In the genomic region with DNA sequence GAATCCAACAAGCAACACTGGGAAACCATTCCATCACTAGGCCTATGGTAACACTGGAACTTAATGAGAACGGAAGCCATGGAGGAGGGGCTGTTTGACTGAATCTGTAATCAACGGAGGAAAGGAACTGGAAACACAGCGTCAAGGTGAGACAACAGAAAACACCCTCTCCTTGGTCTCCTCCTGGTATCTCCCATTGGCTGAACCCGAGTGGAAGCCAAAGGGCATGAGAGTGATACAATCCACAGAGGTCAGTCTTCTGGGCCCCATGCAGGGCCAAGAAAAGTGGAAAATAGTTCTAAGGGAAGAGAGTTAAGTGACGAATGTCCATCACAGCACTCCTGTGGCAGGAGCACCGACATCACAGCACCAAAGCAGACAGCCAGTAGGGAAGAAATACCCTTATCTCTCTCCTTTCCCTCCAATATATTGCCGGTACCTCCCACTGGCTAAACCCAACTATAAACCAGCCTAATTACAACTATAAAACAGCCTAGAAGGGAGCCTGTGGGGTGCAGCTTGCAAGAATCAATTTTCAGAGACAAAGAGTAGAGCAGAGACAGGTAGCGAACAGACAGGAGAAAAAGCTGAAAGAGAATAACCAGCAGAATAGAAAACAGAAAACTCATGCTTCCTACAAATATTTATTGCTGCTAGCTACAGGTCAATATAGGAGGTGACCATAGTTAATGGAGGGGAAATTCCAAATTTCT, we compare ENCODE assay signal across 2 cellular contexts.
TF ChIP-seq lines count a peak whose summit lies in the region.

No MANE protein-coding gene starts in this region.

TF ChIP-seq in GM23338, 12 proteins besides CTCF, POLR2A, EP300 and RAD21:
- TF ChIP-seq, protein P1, sequence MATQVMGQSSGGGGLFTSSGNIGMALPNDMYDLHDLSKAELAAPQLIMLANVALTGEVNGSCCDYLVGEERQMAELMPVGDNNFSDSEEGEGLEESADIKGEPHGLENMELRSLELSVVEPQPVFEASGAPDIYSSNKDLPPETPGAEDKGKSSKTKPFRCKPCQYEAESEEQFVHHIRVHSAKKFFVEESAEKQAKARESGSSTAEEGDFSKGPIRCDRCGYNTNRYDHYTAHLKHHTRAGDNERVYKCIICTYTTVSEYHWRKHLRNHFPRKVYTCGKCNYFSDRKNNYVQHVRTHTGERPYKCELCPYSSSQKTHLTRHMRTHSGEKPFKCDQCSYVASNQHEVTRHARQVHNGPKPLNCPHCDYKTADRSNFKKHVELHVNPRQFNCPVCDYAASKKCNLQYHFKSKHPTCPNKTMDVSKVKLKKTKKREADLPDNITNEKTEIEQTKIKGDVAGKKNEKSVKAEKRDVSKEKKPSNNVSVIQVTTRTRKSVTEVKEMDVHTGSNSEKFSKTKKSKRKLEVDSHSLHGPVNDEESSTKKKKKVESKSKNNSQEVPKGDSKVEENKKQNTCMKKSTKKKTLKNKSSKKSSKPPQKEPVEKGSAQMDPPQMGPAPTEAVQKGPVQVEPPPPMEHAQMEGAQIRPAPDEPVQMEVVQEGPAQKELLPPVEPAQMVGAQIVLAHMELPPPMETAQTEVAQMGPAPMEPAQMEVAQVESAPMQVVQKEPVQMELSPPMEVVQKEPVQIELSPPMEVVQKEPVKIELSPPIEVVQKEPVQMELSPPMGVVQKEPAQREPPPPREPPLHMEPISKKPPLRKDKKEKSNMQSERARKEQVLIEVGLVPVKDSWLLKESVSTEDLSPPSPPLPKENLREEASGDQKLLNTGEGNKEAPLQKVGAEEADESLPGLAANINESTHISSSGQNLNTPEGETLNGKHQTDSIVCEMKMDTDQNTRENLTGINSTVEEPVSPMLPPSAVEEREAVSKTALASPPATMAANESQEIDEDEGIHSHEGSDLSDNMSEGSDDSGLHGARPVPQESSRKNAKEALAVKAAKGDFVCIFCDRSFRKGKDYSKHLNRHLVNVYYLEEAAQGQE (IDR thresholded peaks at IDR 0.05; ENCODE audit: unreplicated experiment) = no peak
- no peak for TF ChIP-seq JUNB (IDR thresholded peaks at IDR 0.05; ENCODE audit: unreplicated experiment)

TF ChIP-seq in endothelial cell of umbilical vein, 7 proteins besides CTCF, POLR2A, EP300 and RAD21:
- TF ChIP-seq JUN (IDR thresholded peaks at IDR 0.05; ENCODE audit: borderline replicate concordance, insufficient read depth, insufficient read length, low read depth) (no peak), MYC (IDR thresholded peaks at IDR 0.05; ENCODE audit: low read depth, low read length) (no peak), FOS (IDR thresholded peaks at IDR 0.05; ENCODE audit: borderline replicate concordance, insufficient read depth, low read length) (no peak), GATA2 (IDR thresholded peaks at IDR 0.05; ENCODE audit: insufficient read depth, insufficient read length, low read depth, low read length) (no peak), POLR2AphosphoS5 (IDR thresholded peaks at IDR 0.05; ENCODE audit: insufficient read depth, low read depth, low read length) (no peak), EZH2 (IDR thresholded peaks at IDR 0.05; ENCODE audit: borderline replicate concordance, low read depth, low read length, severe bottlenecking) (no peak)
